In genomic region chr6:56914791-56915658, GRCh38 we compare ENCODE assay signal across 13 cellular contexts. TPM values are rescaled to one million over a fixed set of nuclear protein-coding genes. Genes with fewer than 3 reads are reported as not detected.
DNase-seq lines count a peak whose midpoint lies in the region; ATAC-seq and TF ChIP-seq lines count a peak whose summit lies in the region.
"Had no signal": no experiment of that assay in that cellular context is flagged by ENCODE, and none has a peak within 500 bp of the region (broad histone marks: within the 10 kb centered on the region; RNA-seq: fewer than 3 reads in every experiment).

No MANE protein-coding gene starts in this region.

- intact Hi-C loops in head of caudate nucleus (cut with DNase I) (no loop called here), PC-9 (cut with micrococcal nuclease; ENCODE audit: unreplicated experiment) (no loop called here)

- DNase-seq in stimulated activated naive CD8-positive, alpha-beta T cell treated with anti-CD3 and anti-CD28 coated beads, Interleukin-15, amount 100 ng/mL, for 72 hours = no peak
- DNase-seq in stimulated activated naive CD8-positive, alpha-beta T cell treated with anti-CD3 and anti-CD28 coated beads, Interleukin-15, Interleukin-2, amounts not matched to agents 100 U/mL and 50 U/mL, for 24 hours = no peak
- peak; percentile 77 for DNase-seq in NOMO-1 treated with DMSO at 0.1 percent for 48 hours (lab: John Stamatoyannopoulos, UW; ENCODE audit: unreplicated experiment)
- DNase-seq in head of caudate nucleus = peak; percentile 52 to 92 (median 78)
- no peak for DNase-seq in MM.1S
- DNase-seq in PC-9 = no peak
- DNase-seq: activated effector memory CD4-positive, alpha-beta T cell treated with anti-CD3 and anti-CD28 coated beads, Interleukin-2, amount 50 U/mL, for 16 hours; stimulated activated CD4-positive, alpha-beta T cell treated with anti-CD3 and anti-CD28 coated beads, Interleukin-15, amount 100 ng/mL, for 24 hours; T-helper 9 cell; transverse colon had no signal

- H3K9me2 ChIP-seq in MM.1S (replicated peaks; ENCODE audit: insufficient read depth, low read length) (no peaks in the 10 kb centered on the region), PC-9 (ENCODE audit: insufficient read depth) (no peaks in the 10 kb centered on the region)

- H3K4me2 ChIP-seq in MM.1S (ENCODE audit: low read depth, low read length) (no peak overlapping the region), PC-9 (no peak overlapping the region)

- TF ChIP-seq CTCF in MM.1S (IDR thresholded peaks at IDR 0.05; ENCODE audit: low read length) (no peak), PC-9 (conservative IDR thresholded peaks at IDR 0.05) (no peak)

- no peak overlapping the region for H3K27ac Mint-ChIP-seq in stimulated activated naive CD8-positive, alpha-beta T cell treated with anti-CD3 and anti-CD28 coated beads, Interleukin-15, amount 100 ng/mL, for 72 hours

- peaks cover 5% of the 10 kb centered on the region; the same call in 1 of the 2 replicates for H3F3A ChIP-seq in MM.1S (ENCODE audit: insufficient read depth, low read length)
- H3F3A ChIP-seq in PC-9 (ENCODE audit: insufficient read depth, low read depth) = no peaks in the 10 kb centered on the region

- BruUV-seq in PC-9 (replicated peaks; lab: Mats Ljungman, UMichigan) = no TSS peak

- no peak overlapping the region for H3K4me3 Mint-ChIP-seq in stimulated activated naive CD8-positive, alpha-beta T cell treated with anti-CD3 and anti-CD28 coated beads, Interleukin-15, amount 100 ng/mL, for 72 hours

- H4K20me1 ChIP-seq in MM.1S (ENCODE audit: insufficient read depth, low read length) = 0 out of 2 replicates have a peak, but pooled peaks cover 3% of the 10 kb centered on the region
- no peaks in the 10 kb centered on the region for H4K20me1 ChIP-seq in PC-9 (ENCODE audit: insufficient read depth)

- no peaks in the 10 kb centered on the region for H3K4me1 Mint-ChIP-seq in stimulated activated naive CD8-positive, alpha-beta T cell treated with anti-CD3 and anti-CD28 coated beads, Interleukin-15, amount 100 ng/mL, for 72 hours

- H3K27me3 ChIP-seq in MM.1S (replicated peaks; ENCODE audit: insufficient read depth, low read length) (no peaks in the 10 kb centered on the region), PC-9 (ENCODE audit: insufficient read depth, low read depth) (no peaks in the 10 kb centered on the region)
- H3K27me3 ChIP-seq: transverse colon had no signal

- H3K4me1 ChIP-seq in MM.1S (ENCODE audit: low read length) = peaks cover 8% of the 10 kb centered on the region
- H3K4me1 ChIP-seq in PC-9 (replicated peaks; ENCODE audit: insufficient read depth) = peaks cover 20% of the 10 kb centered on the region
- H3K4me1 ChIP-seq: transverse colon had no signal

- H3K9me3 ChIP-seq in MM.1S (replicated peaks; ENCODE audit: insufficient read depth, low read length) (no peaks in the 10 kb centered on the region), PC-9 (ENCODE audit: insufficient read depth, low read depth) (no peaks in the 10 kb centered on the region)
- H3K9me3 ChIP-seq: transverse colon had no signal

- no peaks in the 10 kb centered on the region for H3K79me2 ChIP-seq in MM.1S (ENCODE audit: low read length)
- no peaks in the 10 kb centered on the region for H3K79me2 ChIP-seq in PC-9 (ENCODE audit: low read depth)

- POLR2A ChIA-PET in PC-9 (lab: Charles Lee; ENCODE audit: unreplicated experiment) = no interaction called here

- H3K36me3 ChIP-seq in MM.1S (replicated peaks; ENCODE audit: insufficient read depth, low read length) = no peaks in the 10 kb centered on the region
- no peaks in the 10 kb centered on the region for H3K36me3 ChIP-seq in PC-9 (ENCODE audit: low read depth)
- H3K36me3 ChIP-seq: transverse colon had no signal

- ATAC-seq in stimulated activated naive CD8-positive, alpha-beta T cell treated with anti-CD3 and anti-CD28 coated beads, Interleukin-15, amount 100 ng/mL, for 72 hours = peak; percentile 81
- no peak for ATAC-seq in stimulated activated naive CD8-positive, alpha-beta T cell treated with anti-CD3 and anti-CD28 coated beads, Interleukin-15, Interleukin-2, amounts not matched to agents 100 U/mL and 50 U/mL, for 24 hours
- ATAC-seq in HG03342 (IDR thresholded peaks at IDR 0.05; ENCODE audit: unreplicated experiment) (no peak), HG02973 (IDR thresholded peaks at IDR 0.05; ENCODE audit: unreplicated experiment) (no peak)

- H3K9ac ChIP-seq in MM.1S (ENCODE audit: low read length) = no peak overlapping the region

- H3K4me3 ChIP-seq in MM.1S (ENCODE audit: low read length) = no peak overlapping the region
- H3K4me3 ChIP-seq in PC-9 = no peak overlapping the region
- H3K4me3 ChIP-seq: transverse colon had no signal

- H3K27me3 Mint-ChIP-seq in stimulated activated naive CD8-positive, alpha-beta T cell treated with anti-CD3 and anti-CD28 coated beads, Interleukin-15, amount 100 ng/mL, for 72 hours = no peaks in the 10 kb centered on the region

- H3K27ac ChIP-seq in MM.1S (ENCODE audit: low read length) (no peak overlapping the region), PC-9 (no peak overlapping the region)
- H3K27ac ChIP-seq: transverse colon had no signal

- H2AFZ ChIP-seq in MM.1S (ENCODE audit: low read length) (no peak overlapping the region), PC-9 (no peak overlapping the region)

- CTCF ChIA-PET in PC-9 (lab: Charles Lee) = interaction anchor here (0.6 kb wide), 1 partner anchor 268 kb away, joined by 4 read pairs; no protein-coding TSS in a partner anchor

- H3K9me3 Mint-ChIP-seq in stimulated activated naive CD8-positive, alpha-beta T cell treated with anti-CD3 and anti-CD28 coated beads, Interleukin-15, amount 100 ng/mL, for 72 hours = no peaks in the 10 kb centered on the region

RNA-seq across cellular contexts. Expression of gene BEND6, which starts 39.9 kb away (rescaled TPM):
- total RNA-seq in PC-9 (2021) = 4.1 and 5.7 TPM in 2 replicates
- total RNA-seq: lung microvascular endothelial cell had no signal

Comparison
In these comparisons a context has a peak if more than half of its experiments do, and no peak if none do; other contexts are left out.
1. DNase-seq: peak in NOMO-1 treated with DMSO at 0.1 percent for 48 hours (single experiment) and head of caudate nucleus (42 of 42); none in stimulated activated naive CD8-positive, alpha-beta T cell treated with anti-CD3 and anti-CD28 coated beads, Interleukin-15, amount 100 ng/mL, for 72 hours (0 of 2), stimulated activated naive CD8-positive, alpha-beta T cell treated with anti-CD3 and anti-CD28 coated beads, Interleukin-15, Interleukin-2, amounts not matched to agents 100 U/mL and 50 U/mL, for 24 hours (single experiment), MM.1S (single experiment) and PC-9 (0 of 2).